In genomic region chr2:37039580-37039979, GRCh38 we compare ENCODE assay signal across 21 cellular contexts.
"Had no signal": no experiment of that assay in that cellular context is flagged by ENCODE, and none has a peak within 500 bp of the region (broad histone marks: within the 10 kb centered on the region; RNA-seq: fewer than 3 reads in every experiment).

No MANE protein-coding gene starts in this region.

- H2AFZ ChIP-seq: neural progenitor cell had no signal

- H3K4me2 ChIP-seq: neural progenitor cell, smooth muscle cell had no signal

- H3K9ac ChIP-seq: neural progenitor cell had no signal

- H3K27ac ChIP-seq: esophagus squamous epithelium, foreskin keratinocyte, neural progenitor cell, pancreas, stomach, thoracic aorta, transverse colon had no signal

- H3K4me1 ChIP-seq: esophagus squamous epithelium, foreskin keratinocyte, neural progenitor cell, pancreas, stomach, transverse colon had no signal

- ATAC-seq: foreskin keratinocyte; left colon; left ventricle myocardium superior; natural killer cell treated with Interleukin-12 subunit alpha and Interleukin-12 subunit beta and Interleukin-15 and Interleukin-18, amount 100 ng/mL, for 72 hours; pancreas; right cardiac atrium; stimulated activated memory B cell treated with anti-CD40 and anti-IgM and Interleukin-4, amounts not matched to agents 10 μg/mL and 1 μg/mL and 100 μg/mL, for 72 hours had no signal

- H3K27me3 ChIP-seq: esophagus squamous epithelium, foreskin keratinocyte, neural progenitor cell, pancreas, stomach, transverse colon had no signal

- H3K4me3 ChIP-seq: esophagus squamous epithelium, lung, neural progenitor cell, pancreas, smooth muscle cell, stomach, thoracic aorta, transverse colon had no signal

- H3K9me3 ChIP-seq: esophagus squamous epithelium, pancreas, stomach, thoracic aorta, transverse colon had no signal

- DNase-seq: esophagus squamous epithelium; foreskin keratinocyte; left colon; left ventricle myocardium superior; mesenchymal stem cell; midbrain; occipital lobe; pancreas; right cardiac atrium; stimulated activated CD4-positive, alpha-beta T cell treated with anti-CD3 and anti-CD28 coated beads, Interleukin-4, amount 100 ng/mL, for 1 hour; stimulated activated CD8-positive, alpha-beta memory T cell treated with anti-CD3 and anti-CD28 coated beads, Interleukin-4, amount 100 ng/mL, for 48 hours; stomach; substantia nigra; transverse colon had no signal

- FAIRE-seq: colon, pancreas had no signal

- H3K36me3 ChIP-seq: neural progenitor cell had no signal
